34 cellular contexts compared by ENCODE assay signal in genomic region chr2:50014168-50014567, GRCh38.
"Had no signal": no experiment of that assay in that cellular context is flagged by ENCODE, and none has a peak within 500 bp of the region (broad histone marks: within the 10 kb centered on the region; RNA-seq: fewer than 3 reads in every experiment).

No MANE protein-coding gene starts in this region.

- H3K4me3 Mint-ChIP-seq: activated CD4-positive, alpha-beta T cell treated with anti-CD3 and anti-CD28 coated beads for 36 hours; activated CD4-positive, alpha-beta T cell treated with anti-CD3 and anti-CD28 coated beads, Interleukin-2, amount 10 ng/mL, durations not matched to agents 24 days and 14 days; activated CD8-positive, alpha-beta T cell treated with anti-CD3 and anti-CD28 coated beads for 36 hours; activated naive CD8-positive, alpha-beta T cell; activated T-cell treated with anti-CD3 and anti-CD28 coated beads, Interleukin-2, amount 50 U/mL, for 4 hours; activated T-helper 17 cell treated with anti-CD3 and anti-CD28 coated beads, Interleukin-2, amount 50 U/mL, for 72 hours; central memory CD8-positive, alpha-beta T cell; dendritic cell treated with granulocyte-macrophage colony-stimulating factor and Interleukin-4, amounts not matched to agents 40 ng/mL and 50 ng/mL, for 4 days; endodermal cell; T-helper 17 cell; T-helper 2 cell treated with Interferon-gamma antibody and Interleukin-4, amounts not matched to agents 5 μg/mL and 100 μg/mL, for 36 hours had no signal

- H3K4me1 Mint-ChIP-seq: activated CD4-positive, alpha-beta T cell treated with anti-CD3 and anti-CD28 coated beads for 36 hours; activated CD4-positive, alpha-beta T cell treated with anti-CD3 and anti-CD28 coated beads, Interleukin-2, amount 10 ng/mL, durations not matched to agents 24 days and 14 days; activated T-helper 17 cell treated with anti-CD3 and anti-CD28 coated beads, Interleukin-2, amount 50 U/mL, for 72 hours; central memory CD8-positive, alpha-beta T cell; endodermal cell; T-helper 17 cell had no signal

- H3K27ac Mint-ChIP-seq: activated CD4-positive, alpha-beta T cell treated with anti-CD3 and anti-CD28 coated beads for 36 hours; activated CD4-positive, alpha-beta T cell treated with anti-CD3 and anti-CD28 coated beads, Interleukin-2, amount 10 ng/mL, durations not matched to agents 24 days and 14 days; activated CD8-positive, alpha-beta T cell treated with anti-CD3 and anti-CD28 coated beads for 36 hours; activated naive CD8-positive, alpha-beta T cell; activated T-helper 17 cell treated with anti-CD3 and anti-CD28 coated beads, Interleukin-2, amount 50 U/mL, for 72 hours; dendritic cell treated with granulocyte-macrophage colony-stimulating factor and Interleukin-4, amounts not matched to agents 40 ng/mL and 50 ng/mL, for 4 days; endodermal cell; T-helper 17 cell; T-helper 2 cell treated with Interferon-gamma antibody and Interleukin-4, amounts not matched to agents 5 μg/mL and 100 μg/mL, for 36 hours had no signal

- DNase-seq: activated CD4-positive, alpha-beta T cell treated with anti-CD3 and anti-CD28 coated beads for 36 hours; activated CD4-positive, alpha-beta T cell treated with anti-CD3 and anti-CD28 coated beads, Interleukin-2, amount 10 ng/mL, durations not matched to agents 24 days and 14 days; activated CD4-positive, alpha-beta T cell treated with anti-CD3 and anti-CD28 coated beads, Interleukin-2, amount 50 U/mL, for 4 hours; activated CD4-positive, CD25-positive, alpha-beta regulatory T cell; activated CD4-positive, CD25-positive, alpha-beta regulatory T cell treated with anti-CD3 and anti-CD28 coated beads, Interleukin-2, amount 50 U/mL, for 72 hours; activated CD8-positive, alpha-beta memory T cell treated with anti-CD3 and anti-CD28 coated beads for 24 hours; activated CD8-positive, alpha-beta T cell treated with anti-CD3 and anti-CD28 coated beads for 36 hours; activated effector memory CD4-positive, alpha-beta T cell treated with Interleukin-2 at 50 U/mL for 16 hours; activated gamma-delta T cell treated with Interleukin-2 at 50 U/mL for 16 hours; activated naive CD4-positive, alpha-beta T cell treated with anti-CD3 and anti-CD28 coated beads, Interleukin-2, amount 50 U/mL, for 16 hours; activated naive CD4-positive, alpha-beta T cell treated with Interleukin-2 at 50 U/mL for 16 hours; activated T-cell treated with anti-CD3 and anti-CD28 coated beads, Interleukin-2, amount 50 U/mL, for 4 hours; amniotic stem cell; anterior cingulate cortex; brain microvascular endothelial cell; dorsolateral prefrontal cortex; effector memory CD4-positive, alpha-beta T cell; endodermal cell; foreskin fibroblast; head of caudate nucleus; T-helper 1 cell; T-helper 17 cell; T1000; WERI-Rb-1 had no signal

- H3K36me3 Mint-ChIP-seq: activated naive CD8-positive, alpha-beta T cell had no signal

- FAIRE-seq: astrocyte, bronchial epithelial cell, frontal cortex had no signal

- ATAC-seq: activated CD4-positive, alpha-beta T cell treated with anti-CD3 and anti-CD28 coated beads for 36 hours; activated CD8-positive, alpha-beta T cell treated with anti-CD3 and anti-CD28 coated beads for 36 hours; activated T-cell treated with anti-CD3 and anti-CD28 coated beads, Interleukin-2, amount 50 U/mL, for 4 hours; activated T-helper 17 cell treated with anti-CD3 and anti-CD28 coated beads, Interleukin-2, amount 50 U/mL, for 72 hours; esophagus mucosa; T-helper 17 cell had no signal

- H3K9me3 Mint-ChIP-seq: activated CD4-positive, alpha-beta T cell treated with anti-CD3 and anti-CD28 coated beads, Interleukin-2, amount 10 ng/mL, durations not matched to agents 24 days and 14 days; activated T-cell treated with anti-CD3 and anti-CD28 coated beads, Interleukin-2, amount 50 U/mL, for 4 hours; activated T-helper 17 cell treated with anti-CD3 and anti-CD28 coated beads, Interleukin-2, amount 50 U/mL, for 72 hours; dendritic cell treated with granulocyte-macrophage colony-stimulating factor and Interleukin-4, amounts not matched to agents 40 ng/mL and 50 ng/mL, for 4 days; endodermal cell had no signal

- H3K27me3 Mint-ChIP-seq: activated CD4-positive, alpha-beta T cell treated with anti-CD3 and anti-CD28 coated beads, Interleukin-2, amount 10 ng/mL, durations not matched to agents 24 days and 14 days; activated CD8-positive, alpha-beta T cell treated with anti-CD3 and anti-CD28 coated beads for 36 hours; activated naive CD8-positive, alpha-beta T cell; activated T-helper 17 cell treated with anti-CD3 and anti-CD28 coated beads, Interleukin-2, amount 50 U/mL, for 72 hours; central memory CD8-positive, alpha-beta T cell; dendritic cell treated with granulocyte-macrophage colony-stimulating factor and Interleukin-4, amounts not matched to agents 40 ng/mL and 50 ng/mL, for 4 days; T-helper 17 cell had no signal

- H3K4me3 ChIP-seq: coronary artery, dorsolateral prefrontal cortex had no signal
